ENCODE assay signal across 16 cellular contexts in genomic region chr4:139324620-139325019, GRCh38. TPM values are rescaled to one million over a fixed set of nuclear protein-coding genes. Genes with fewer than 3 reads are reported as not detected.
DNase-seq lines count a peak whose midpoint lies in the region; ATAC-seq and TF ChIP-seq lines count a peak whose summit lies in the region.
"Had no signal": no experiment of that assay in that cellular context is flagged by ENCODE, and none has a peak within 500 bp of the region (broad histone marks: within the 10 kb centered on the region; RNA-seq: fewer than 3 reads in every experiment).

No MANE protein-coding gene starts in this region.

- no peaks in the 10 kb centered on the region for H3K27me3 ChIP-seq in A673 (replicated peaks; ENCODE audit: insufficient read depth, low read depth, low read length, poor library complexity)
- H3K27me3 ChIP-seq in H9 (ENCODE audit: insufficient read depth, low read length) = no peaks in the 10 kb centered on the region
- no peaks in the 10 kb centered on the region for H3K27me3 ChIP-seq in endodermal cell (ENCODE audit: control insufficient read depth, insufficient read depth, low read length, poor library complexity, severe bottlenecking)

- H2AFZ ChIP-seq in H9 (ENCODE audit: low read length) = no peak overlapping the region

- H2BK20ac ChIP-seq in H9 (ENCODE audit: low read depth, low read length, poor library complexity, severe bottlenecking) = no peak overlapping the region

- H3K4me2 ChIP-seq in H9 (ENCODE audit: insufficient read depth, insufficient read length, low read length) = no peak overlapping the region
- H3K4me2 ChIP-seq: SK-N-SH had no signal

- BruUV-seq in A673 (replicated peaks; lab: Mats Ljungman, UMichigan) = no TSS peak

- no peak overlapping the region for H3K18ac ChIP-seq in H9 (ENCODE audit: insufficient read length, low read depth, low read length)

- H3K27ac Mint-ChIP-seq in H9 (peak overlapping the region; percentile 70 to 98 (median 95); a peak in 5 of 7 replicates), WTC11 (peak overlapping the region; percentile 46), nephron (peak overlapping the region; percentile 42 to 80 (median 76)), endodermal cell (no peak overlapping the region)

- no peak overlapping the region for H3T11ph ChIP-seq in H9 (ENCODE audit: low read length)

- peak overlapping the region; percentile 9 for H3K27ac ChIP-seq in A673 (ENCODE audit: low read depth, low read length, poor library complexity, severe bottlenecking)
- no peak overlapping the region for H3K27ac ChIP-seq in H9 (ENCODE audit: insufficient read length, low read depth, low read length)
- H3K27ac ChIP-seq in endodermal cell (ENCODE audit: low read depth, low read length) = no peak overlapping the region

- H2BK12ac ChIP-seq in H9 (ENCODE audit: insufficient read length, low read depth, low read length) = no peak overlapping the region

- H3K4me1 ChIP-seq in A673 (ENCODE audit: insufficient read depth, low read length, poor library complexity, severe bottlenecking) (peaks cover 12% of the 10 kb centered on the region), H9 (ENCODE audit: insufficient read depth, low read length) (no peaks in the 10 kb centered on the region; the same call in 1 of the 2 replicates), endodermal cell (ENCODE audit: control insufficient read depth, insufficient read depth, low read length) (peaks cover 7% of the 10 kb centered on the region)

- no peak overlapping the region for H2BK5ac ChIP-seq in H9 (ENCODE audit: insufficient read length, low read length)

- no peak overlapping the region for H4K8ac ChIP-seq in H9 (replicated peaks; ENCODE audit: insufficient read length, low read depth, low read length)

- H3K23ac ChIP-seq in H9 (ENCODE audit: insufficient read length, low read depth, low read length) = no peak overlapping the region

- CTCF ChIA-PET in A673 (lab: Charles Lee) = no interaction called here
- CTCF ChIA-PET in WTC11 (lab: Charles Lee) = interaction anchor here (1.3 kb wide), 1 partner anchor 13 kb away, joined by 3 read pairs; no protein-coding TSS in a partner anchor

- POLR2A ChIA-PET in A673 (lab: Charles Lee; ENCODE audit: low non-redundant PET) (no interaction called here), WTC11 (lab: Charles Lee) (no interaction called here)

- H3K9me3 ChIP-seq in A673 (ENCODE audit: low read depth, low read length, poor library complexity, severe bottlenecking) = no peaks in the 10 kb centered on the region
- H3K9me3 ChIP-seq in H9 (ENCODE audit: control insufficient read depth, low read depth, low read length) = no peaks in the 10 kb centered on the region
- H3K9me3 ChIP-seq in endodermal cell (ENCODE audit: control insufficient read depth, low read length) = peaks cover 21% of the 10 kb centered on the region
- H3K9me3 ChIP-seq: SK-N-SH had no signal

- H3K56ac ChIP-seq in H9 (ENCODE audit: insufficient read length, low read depth, low read length) = no peak overlapping the region

- H3K9me3 Mint-ChIP-seq in H9 (peaks cover 11 to 21% of the 10 kb centered on the region in 2 experiments; a peak in 4 of 5 replicates), WTC11 (peaks cover 19% of the 10 kb centered on the region), nephron (peaks cover 6% of the 10 kb centered on the region), endodermal cell (peaks cover 25% of the 10 kb centered on the region)

- no peaks in the 10 kb centered on the region for H4K20me1 ChIP-seq in H9 (ENCODE audit: control insufficient read depth, insufficient read depth, insufficient read length)

- H3K14ac ChIP-seq in H9 (ENCODE audit: insufficient read depth, low read length) = no peak overlapping the region

- H3K36me3 ChIP-seq in A673 (ENCODE audit: insufficient read depth, low read length, poor library complexity, severe bottlenecking) = peaks cover 19% of the 10 kb centered on the region
- H3K36me3 ChIP-seq in endodermal cell (ENCODE audit: control insufficient read depth, insufficient read depth, low read length) = peaks cover 17% of the 10 kb centered on the region

- no peak overlapping the region for H2AK5ac ChIP-seq in H9 (ENCODE audit: insufficient read length, low read length)

- intact Hi-C loops in A673 (cut with micrococcal nuclease; ENCODE audit: unreplicated experiment) = no loop called here

- no peaks in the 10 kb centered on the region for H3K23me2 ChIP-seq in H9 (ENCODE audit: insufficient read length, low read depth, low read length, poor library complexity, severe bottlenecking)

- H3K4me1 Mint-ChIP-seq in H9 (peaks cover 44 to 45% of the 10 kb centered on the region in 2 experiments), WTC11 (peaks cover 42% of the 10 kb centered on the region), nephron (peaks cover 20% of the 10 kb centered on the region), endodermal cell (peaks cover 21% of the 10 kb centered on the region)

- ATAC-seq in WTC11 = no peak

- H4K5ac ChIP-seq in H9 (ENCODE audit: insufficient read length, low read depth, low read length) = no peak overlapping the region

- H3K4me3 ChIP-seq in A673 (ENCODE audit: low read depth, low read length, poor library complexity, severe bottlenecking) (no peak overlapping the region), endodermal cell (ENCODE audit: low read length) (no peak overlapping the region)

- WGBS in H9 (ENCODE audit: extremely low coverage, insufficient read length, low lambda C conversion rate) = no CpG with 5 or more reads among the region's 6 CpGs
- 90 to 100% methylated on average over 4 to 6 of the region's 6 CpGs for WGBS in endodermal cell (ENCODE audit: insufficient coverage in 1 of 2, insufficient read length in 1 of 2), 2 experiments

- H4K91ac ChIP-seq in H9 (ENCODE audit: insufficient read length, low read depth, low read length) = no peak overlapping the region

- H2BK120ac ChIP-seq in H9 (ENCODE audit: low read depth, low read length, poor library complexity, severe bottlenecking) = no peak overlapping the region

- no peaks in the 10 kb centered on the region for H3K27me3 Mint-ChIP-seq in H9 (ENCODE audit: low read depth)
- H3K27me3 Mint-ChIP-seq in WTC11 (ENCODE audit: low read depth) = no peaks in the 10 kb centered on the region
- no peaks in the 10 kb centered on the region for H3K27me3 Mint-ChIP-seq in nephron (ENCODE audit: low read depth)
- no peaks in the 10 kb centered on the region for H3K27me3 Mint-ChIP-seq in endodermal cell (ENCODE audit: insufficient read depth)
- H3K27me3 Mint-ChIP-seq: CD4-positive, CD25-positive, alpha-beta regulatory T cell had no signal

- TF ChIP-seq CTCF in A673 (conservative IDR thresholded peaks at IDR 0.05; ENCODE audit: low read depth, low read length) (no peak), H9 (conservative IDR thresholded peaks at IDR 0.05) (no peak), WTC11 (IDR thresholded peaks at IDR 0.05) (no peak), nephron (IDR thresholded peaks at IDR 0.05; ENCODE audit: unreplicated experiment in 3 of 3) (no peak), endodermal cell (conservative IDR thresholded peaks at IDR 0.05) (no peak)

- peaks cover 49% of the 10 kb centered on the region; the same call in 1 of the 2 replicates for H3K79me2 ChIP-seq in H9 (ENCODE audit: insufficient read depth, low read length)

- H3K4ac ChIP-seq in H9 (ENCODE audit: low read depth, low read length) = no peak overlapping the region

- no peak overlapping the region for H3K9ac ChIP-seq in H9 (ENCODE audit: extremely low read depth, insufficient read length, low read length)
- H3K9ac ChIP-seq in endodermal cell (ENCODE audit: extremely low read depth, low read length, poor library complexity, severe bottlenecking) = no peak overlapping the region
- H3K9ac ChIP-seq: SK-N-SH had no signal

- DNase-seq in A673 (ENCODE audit: low spot score) = no peak
- no peak for DNase-seq in H9
- no peak for DNase-seq in WTC11 (ENCODE audit: low spot score)
- DNase-seq in endodermal cell = no peak
- no peak for DNase-seq in activated CD4-positive, CD25-positive, alpha-beta regulatory T cell (lab: John Stamatoyannopoulos, UW)
- no peak for DNase-seq in NCI-H526 (lab: John Stamatoyannopoulos, UW)
- DNase-seq: CD4-positive, CD25-positive, alpha-beta regulatory T cell; COR-L47; DMS 273 treated with DMSO at 0.1 percent for 48 hours; KG1; NCI-H1694 treated with DMSO at 0.1 percent for 48 hours; NCI-H510A; NCI-H774; SHP77; SK-N-SH had no signal

- H3K36me3 Mint-ChIP-seq in H9 (ENCODE audit: insufficient read depth in 1 of 3, low read depth in 3 of 3) (peaks cover 33 to 55% (median 47%) of the 10 kb centered on the region in 3 experiments), WTC11 (peaks cover 37% of the 10 kb centered on the region), nephron (ENCODE audit: low read depth) (peaks cover 53% of the 10 kb centered on the region), endodermal cell (ENCODE audit: low read depth) (peaks cover 50% of the 10 kb centered on the region)

- H2BK15ac ChIP-seq in H9 (ENCODE audit: low read depth, low read length) = no peak overlapping the region

- no peaks in the 10 kb centered on the region for H3K79me1 ChIP-seq in H9 (ENCODE audit: insufficient read depth, low read depth, low read length, poor library complexity, severe bottlenecking)

- H3K4me3 Mint-ChIP-seq in H9 = peak overlapping the region in 1 of 2 experiments; percentile 24; a peak in 1 of 5 replicates
- H3K4me3 Mint-ChIP-seq in WTC11 = peak overlapping the region; percentile 26; the same call in 1 of the 2 replicates
- H3K4me3 Mint-ChIP-seq in nephron = no peak overlapping the region
- H3K4me3 Mint-ChIP-seq in endodermal cell = no peak overlapping the region

TF ChIP-seq in WTC11, 78 proteins besides CTCF, POLR2A, EP300 and RAD21 (continues in another document):
- no peak for TF ChIP-seq ZNF423 (CRISPR knock-in tag; IDR thresholded peaks at IDR 0.05)
- TF ChIP-seq ZNF396 (CRISPR knock-in tag; IDR thresholded peaks at IDR 0.05; ENCODE audit: borderline replicate concordance) = no peak
- TF ChIP-seq CREB1 (CRISPR knock-in tag; IDR thresholded peaks at IDR 0.05) = no peak

RNA-seq across cellular contexts. Expression of gene NDUFC1, which starts 22.3 kb away (rescaled TPM):
- total RNA-seq in A673 (2021) (116 and 117 TPM in 2 replicates), H9 (2021) (56.2 and 59.1 TPM in 2 replicates), WTC11 (2021) (61.7 to 72.3 TPM (median 64.5 TPM) in 3 replicates), endodermal cell (10 to 100 TPM; 54.2 to 64.5 TPM)
- 84.0 TPM for polyA plus RNA-seq in endodermal cell (2013, experiment 1 of 2)
- 82.4 TPM for polyA plus RNA-seq in endodermal cell (2013, experiment 2 of 2)

RNA-seq across cellular contexts. Expression of gene NAA15, which starts 23.3 kb away (rescaled TPM):
- total RNA-seq in A673 (2021) (105 and 123 TPM in 2 replicates), H9 (2021) (115 TPM in 2 replicates), WTC11 (2021) (81.4 to 98.9 TPM (median 81.6 TPM) in 3 replicates), endodermal cell (10 to 100 TPM; 64.7 to 78.9 TPM)
- 47.2 TPM for polyA plus RNA-seq in endodermal cell (2013, experiment 1 of 2)
- polyA plus RNA-seq in endodermal cell (2013, experiment 2 of 2) = 44.2 TPM

RNA-seq across cellular contexts. Expression of gene MGARP, which starts 44.6 kb away (rescaled TPM):
- 6.0 and 6.9 TPM in 2 replicates for total RNA-seq in A673 (2021)
- total RNA-seq in H9 (2021) = 4.0 and 4.3 TPM in 2 replicates
- total RNA-seq in WTC11 (2021) = 4.6 to 7.5 TPM (median 6.2 TPM) in 3 replicates
- 1 to 10 TPM in 1 of 2 donors, under 1 TPM in 1; 0.53 to 1.3 TPM for total RNA-seq in endodermal cell
- 1.2 TPM for polyA plus RNA-seq in endodermal cell (2013, experiment 1 of 2)
- polyA plus RNA-seq in endodermal cell (2013, experiment 2 of 2) = 0.87 TPM
